20 cellular contexts compared by ENCODE assay signal in genomic region chr15:67809441-67809840, GRCh38. TPM values are rescaled to one million over a fixed set of nuclear protein-coding genes. Genes with fewer than 3 reads are reported as not detected.
"Had no signal": no experiment of that assay in that cellular context is flagged by ENCODE, and none has a peak within 500 bp of the region (broad histone marks: within the 10 kb centered on the region; RNA-seq: fewer than 3 reads in every experiment).

No MANE protein-coding gene starts in this region.

- H3K27ac Mint-ChIP-seq: naive thymus-derived CD4-positive, alpha-beta T cell; nephron progenitor cell; type B pancreatic cell had no signal

- H3K27ac ChIP-seq: hepatocyte, neutrophil, thyroid gland had no signal

- H3K9me3 ChIP-seq: neutrophil, thyroid gland had no signal

- H3K27me3 ChIP-seq: hepatocyte, thyroid gland had no signal

- H3K4me3 Mint-ChIP-seq: naive thymus-derived CD4-positive, alpha-beta T cell; nephron progenitor cell; type B pancreatic cell had no signal

- H3K4me1 Mint-ChIP-seq: naive thymus-derived CD4-positive, alpha-beta T cell had no signal

- H3K4me2 ChIP-seq: hepatocyte had no signal

- H3K4me3 ChIP-seq: hepatocyte, thyroid gland had no signal

- H3K79me2 ChIP-seq: hepatocyte had no signal

- DNase-seq: dermis blood vessel endothelial cell; effector CD4-positive, alpha-beta T cell; foreskin melanocyte; kidney glomerular epithelial cell; mesendoderm; naive thymus-derived CD4-positive, alpha-beta T cell; small intestine; stimulated activated CD4-positive, alpha-beta T cell treated with anti-CD3 and anti-CD28 coated beads, Interleukin-2, amount 100 ng/mL, for 48 hours; stimulated activated naive CD4-positive, alpha-beta T cell treated with Interleukin-2 at 50 U/mL for 16 hours; thyroid gland had no signal

- H2AFZ ChIP-seq: hepatocyte had no signal

- H3K36me3 ChIP-seq: neutrophil, thyroid gland had no signal

- H3K9me3 Mint-ChIP-seq: nephron progenitor cell, type B pancreatic cell had no signal

- ATAC-seq: naive thymus-derived CD4-positive, alpha-beta T cell had no signal

RNA-seq across cellular contexts. Expression of gene SKOR1, which starts 15.9 kb away (rescaled TPM):
- total RNA-seq: dermis blood vessel endothelial cell had no signal
- polyA plus RNA-seq: naive thymus-derived CD4-positive, alpha-beta T cell had no signal

RNA-seq across cellular contexts. Expression of gene RNU6-1, which starts 30.4 kb away (rescaled TPM):
- total RNA-seq: dermis blood vessel endothelial cell; hepatocyte; liver; lung microvascular endothelial cell; mononuclear cell; naive thymus-derived CD4-positive, alpha-beta T cell; osteoblast; pulmonary artery endothelial cell; thyroid gland had no signal
- polyA plus RNA-seq: esophagus; hepatocyte; liver; naive thymus-derived CD4-positive, alpha-beta T cell; small intestine had no signal
